In the genomic region with DNA sequence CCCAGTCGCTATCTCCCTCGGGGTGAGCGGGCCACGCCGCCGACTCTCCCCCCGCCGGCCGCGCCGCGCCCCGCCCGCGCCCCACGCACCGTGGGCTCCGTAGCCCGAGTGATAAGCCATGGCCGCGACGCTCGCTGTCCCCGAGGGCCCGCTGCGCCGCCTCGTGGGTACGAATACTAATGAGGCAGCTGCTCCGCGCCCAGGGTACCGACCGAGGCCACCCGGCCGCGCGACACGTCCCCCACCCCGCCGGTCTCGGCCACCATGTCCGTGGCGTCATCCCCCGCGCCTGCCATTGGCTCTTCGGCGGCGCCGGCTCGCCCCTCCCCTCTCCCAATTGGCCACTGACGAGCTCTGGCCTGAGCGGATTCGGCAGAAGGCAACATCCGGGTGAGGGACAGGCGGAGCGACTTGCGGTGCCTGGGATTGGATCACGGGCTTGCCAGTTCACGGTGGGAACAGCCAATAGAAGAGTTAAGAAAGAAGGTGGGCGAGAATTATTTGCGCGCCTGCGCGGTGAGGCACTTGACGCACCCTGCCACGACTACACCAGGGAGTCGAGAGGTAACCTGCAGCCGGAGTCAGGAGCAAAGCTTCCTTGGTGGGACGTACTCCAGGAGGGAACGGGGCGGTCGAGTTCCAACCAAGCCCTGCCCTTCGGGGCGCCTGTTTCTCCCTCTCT, we compare ENCODE assay signal across 8 cellular contexts. TPM values are rescaled to one million over a fixed set of nuclear protein-coding genes. Genes with fewer than 3 reads are reported as not detected.
DNase-seq lines count a peak whose midpoint lies in the region; ATAC-seq and TF ChIP-seq lines count a peak whose summit lies in the region.

TSS of gene YIF1A (minus strand) at position 278 of the 682 bp plus-strand sequence. CDS start at position 120, 158 bp downstream.

- TF ChIP-seq CTCF in GM12865 (IDR thresholded peaks at IDR 0.05; ENCODE audit: insufficient read depth, low read depth, low read length, missing control alignments) (no peak), ovary (IDR thresholded peaks at IDR 0.05) (peak in 1 of 3 donors; percentile 14), thyroid gland (IDR thresholded peaks at IDR 0.05) (no peak)

- H3K4me3 Mint-ChIP-seq in activated naive CD8-positive, alpha-beta T cell treated with anti-CD3 and anti-CD28 coated beads, Interleukin-2, amount 50 U/mL, for 24 hours, result peak within 1 kb of the TSS; percentile 94

- H3K36me3 Mint-ChIP-seq in activated naive CD8-positive, alpha-beta T cell treated with anti-CD3 and anti-CD28 coated beads, Interleukin-2, amount 50 U/mL, for 24 hours (ENCODE audit: low read depth), result no peaks in the 10 kb centered on the region

- TF ChIP-seq EP300 in ovary (IDR thresholded peaks at IDR 0.05), result no peak

- TF ChIP-seq POLR2A in ovary (IDR thresholded peaks at IDR 0.05) (peak; percentile 99), thyroid gland (IDR thresholded peaks at IDR 0.05) (peak in 1 of 2 donors; percentile 94)

- H3K9me3 ChIP-seq in ovary (no peaks in the 10 kb centered on the region), thyroid gland (no peaks in the 10 kb centered on the region)

- ATAC-seq in HG02763 (IDR thresholded peaks at IDR 0.05; ENCODE audit: unreplicated experiment) (peak; percentile 88), Right ventricle myocardium inferior (peak; percentile 96)
- ATAC-seq in activated naive CD8-positive, alpha-beta T cell treated with anti-CD3 and anti-CD28 coated beads, Interleukin-2, amount 50 U/mL, for 24 hours, result peak; percentile 96

- H3K36me3 ChIP-seq in ovary (no peaks in the 10 kb centered on the region), thyroid gland (peaks cover 0 to 6% of the 10 kb centered on the region in 2 donors)

- peak within 1 kb of the TSS; percentile 94 for H3K27ac Mint-ChIP-seq in activated naive CD8-positive, alpha-beta T cell treated with anti-CD3 and anti-CD28 coated beads, Interleukin-2, amount 50 U/mL, for 24 hours

- DNase-seq in GM12865 (ENCODE audit: low read depth) (peak; percentile 100), NCI-H1417 treated with DMSO at 0.1 percent for 48 hours (lab: John Stamatoyannopoulos, UW) (peak; percentile 98), SW480 (ENCODE audit: low spot score) (peak; percentile 100), Right ventricle myocardium inferior (ENCODE audit: missing footprints) (peak; percentile 99), ovary (peak; percentile 98 to 99 (median 99)), thyroid gland (peak; percentile 99)
- DNase-seq in activated naive CD8-positive, alpha-beta T cell treated with anti-CD3 and anti-CD28 coated beads, Interleukin-2, amount 50 U/mL, for 24 hours, result peak; percentile 97

- H3K27ac ChIP-seq in ovary (peak within 1 kb of the TSS; percentile 87 to 96), thyroid gland (peak within 1 kb of the TSS; percentile 74 to 88 (median 74))

- no peaks in the 10 kb centered on the region for H3K9me3 Mint-ChIP-seq in activated naive CD8-positive, alpha-beta T cell treated with anti-CD3 and anti-CD28 coated beads, Interleukin-2, amount 50 U/mL, for 24 hours

- peak within 1 kb of the TSS; percentile 80 for H3K4me3 ChIP-seq in GM12865 (ENCODE audit: low read depth, low read length)
- H3K4me3 ChIP-seq in ovary, result peak within 1 kb of the TSS; percentile 92
- H3K4me3 ChIP-seq in thyroid gland (replicated peaks in 1 of 3), result peak within 1 kb of the TSS; percentile 70 to 93 (median 71)

- H3K27me3 Mint-ChIP-seq in activated naive CD8-positive, alpha-beta T cell treated with anti-CD3 and anti-CD28 coated beads, Interleukin-2, amount 50 U/mL, for 24 hours, result peaks cover 19% of the 10 kb centered on the region

- no peaks in the 10 kb centered on the region for H3K27me3 ChIP-seq in ovary
- H3K27me3 ChIP-seq in thyroid gland, result peaks cover 4% of the 10 kb centered on the region

- intact Hi-C loops in Right ventricle myocardium inferior (cut with DNase I), result no loop called here
- intact Hi-C loops in ovary (cut with DNase I), result loop anchor here in 1 of 4 donors (10.0 kb wide), 2 partner anchors 46 to 64 kb away; partner anchors contain the start of gene RIN1
- intact Hi-C loops in thyroid gland (cut with DNase I), result loop anchor here (5.0 kb wide), 1 partner anchor 133 kb away; the partner anchor contains the start of gene NPAS4

- H3K4me1 ChIP-seq in ovary (ENCODE audit: insufficient read depth), result peaks cover 13% of the 10 kb centered on the region
- peaks cover 22% of the 10 kb centered on the region in 2 donors for H3K4me1 ChIP-seq in thyroid gland

- WGBS in ovary, 3 donors, result 0 to 1% (median 0%) methylated on average over 32 to 74 of the region's 74 CpGs
- WGBS in thyroid gland, 2 donors, result 0% methylated on average over 18 to 32 of the region's 74 CpGs

- peaks cover 39% of the 10 kb centered on the region for H3K4me1 Mint-ChIP-seq in activated naive CD8-positive, alpha-beta T cell treated with anti-CD3 and anti-CD28 coated beads, Interleukin-2, amount 50 U/mL, for 24 hours

RNA-seq across cellular contexts. Expression of gene YIF1A, which starts in this region (rescaled TPM):
- total RNA-seq in Right ventricle myocardium inferior (48.7 TPM), ovary (10 to 100 TPM; 43.8 to 91.0 (median 67.5) TPM), thyroid gland (100 to 1,000 TPM in 3 of 4 donors, 10 to 100 TPM in 1; 77.7 to 168 (median 118) TPM)
- polyA plus RNA-seq in ovary, result 10 to 100 TPM; 39.3 to 63.9 TPM

Comparison
In these comparisons a context has a peak if more than half of its experiments do, and no peak if none do; other contexts are left out.
1. Peak in every context shown above with its lines: DNase-seq, ATAC-seq, H3K4me3 ChIP-seq and H3K27ac ChIP-seq.